In genomic region chr3:25463850-25464418, GRCh38 we compare ENCODE assay signal across 16 cellular contexts. TPM values are rescaled to one million over a fixed set of nuclear protein-coding genes. Genes with fewer than 3 reads are reported as not detected.
DNase-seq lines count a peak whose midpoint lies in the region; ATAC-seq and TF ChIP-seq lines count a peak whose summit lies in the region.
"Had no signal": no experiment of that assay in that cellular context is flagged by ENCODE, and none has a peak within 500 bp of the region (broad histone marks: within the 10 kb centered on the region; RNA-seq: fewer than 3 reads in every experiment).

No MANE protein-coding gene starts in this region.

- H3K36me3 ChIP-seq in MM.1S (replicated peaks; ENCODE audit: insufficient read depth, low read length) (no peaks in the 10 kb centered on the region), esophagus muscularis mucosa (peaks cover 0 to 11% (median 8%) of the 10 kb centered on the region in 4 donors), psoas muscle (ENCODE audit: insufficient read depth in 1 of 2, low read depth in 1 of 2) (no peaks in the 10 kb centered on the region)

- DNase-seq in MM.1S (peak; percentile 3), esophagus muscularis mucosa (ENCODE audit: extremely low spot score) (peak; percentile 29), iris pigment epithelial cell (ENCODE audit: low read depth) (peak; percentile 51), psoas muscle (no peak), GM10266 (ENCODE audit: extremely low spot score) (no peak)
- no peak for DNase-seq in stimulated activated effector memory CD8-positive, alpha-beta T cell treated with anti-CD3 and anti-CD28 coated beads, Interleukin-12 subunit alpha, Interleukin-12 subunit beta, amount 100 ng/mL, for 72 hours (ENCODE audit: low spot score in 2 of 2)
- DNase-seq: CD8-positive, alpha-beta T cell; COR-L47; DMS153; DMS79 treated with DMSO at 0.1 percent for 48 hours; EL had no signal

- no peak overlapping the region for H3K4me3 ChIP-seq in MM.1S (ENCODE audit: low read length)
- no peak overlapping the region for H3K4me3 ChIP-seq in esophagus muscularis mucosa
- H3K4me3 ChIP-seq in psoas muscle: no peak overlapping the region

- 46% methylated on average over 3 of the region's 3 CpGs for WGBS in esophagus muscularis mucosa
- WGBS in psoas muscle, 3 donors: 79 to 96% (median 85%) methylated on average over 3 of the region's 3 CpGs

- H3K4me1 Mint-ChIP-seq in stimulated activated effector memory CD8-positive, alpha-beta T cell treated with anti-CD3 and anti-CD28 coated beads, Interleukin-12 subunit alpha, Interleukin-12 subunit beta, amount 100 ng/mL, for 72 hours: peaks cover 5% of the 10 kb centered on the region

- H3K27ac Mint-ChIP-seq in stimulated activated effector memory CD8-positive, alpha-beta T cell treated with anti-CD3 and anti-CD28 coated beads, Interleukin-12 subunit alpha, Interleukin-12 subunit beta, amount 100 ng/mL, for 72 hours: no peak overlapping the region
- H3K27ac Mint-ChIP-seq: CD14-positive monocyte; CD8-positive, alpha-beta T cell; IgD-negative memory B cell had no signal

- H4K20me1 ChIP-seq in MM.1S (ENCODE audit: insufficient read depth, low read length): no peaks in the 10 kb centered on the region

- no peak for ATAC-seq in psoas muscle
- ATAC-seq in GM18519 (IDR thresholded peaks at IDR 0.05; ENCODE audit: low FRiP score, unreplicated experiment): no peak
- no peak for ATAC-seq in stimulated activated effector memory CD8-positive, alpha-beta T cell treated with anti-CD3 and anti-CD28 coated beads, Interleukin-12 subunit alpha, Interleukin-12 subunit beta, amount 100 ng/mL, for 72 hours
- ATAC-seq: CD8-positive, alpha-beta T cell; HCT116 had no signal

- H3K27me3 ChIP-seq in MM.1S (replicated peaks; ENCODE audit: insufficient read depth, low read length) (no peaks in the 10 kb centered on the region), esophagus muscularis mucosa (no peaks in the 10 kb centered on the region), psoas muscle (ENCODE audit: insufficient read depth in 3 of 3, low read length in 2 of 3) (no peaks in the 10 kb centered on the region)

- H3K79me2 ChIP-seq in MM.1S (ENCODE audit: low read length): no peaks in the 10 kb centered on the region

- H3K9me3 ChIP-seq in MM.1S (replicated peaks; ENCODE audit: insufficient read depth, low read length) (no peaks in the 10 kb centered on the region), esophagus muscularis mucosa (no peaks in the 10 kb centered on the region), psoas muscle (no peaks in the 10 kb centered on the region)

- H3K4me3 Mint-ChIP-seq in stimulated activated effector memory CD8-positive, alpha-beta T cell treated with anti-CD3 and anti-CD28 coated beads, Interleukin-12 subunit alpha, Interleukin-12 subunit beta, amount 100 ng/mL, for 72 hours: no peak overlapping the region
- H3K4me3 Mint-ChIP-seq: CD14-positive monocyte; CD8-positive, alpha-beta T cell; IgD-negative memory B cell had no signal

- H2AFZ ChIP-seq in MM.1S (ENCODE audit: low read length): no peak overlapping the region

- no peaks in the 10 kb centered on the region for H3K9me3 Mint-ChIP-seq in stimulated activated effector memory CD8-positive, alpha-beta T cell treated with anti-CD3 and anti-CD28 coated beads, Interleukin-12 subunit alpha, Interleukin-12 subunit beta, amount 100 ng/mL, for 72 hours
- H3K9me3 Mint-ChIP-seq: CD8-positive, alpha-beta T cell had no signal

- H3K36me3 Mint-ChIP-seq in stimulated activated effector memory CD8-positive, alpha-beta T cell treated with anti-CD3 and anti-CD28 coated beads, Interleukin-12 subunit alpha, Interleukin-12 subunit beta, amount 100 ng/mL, for 72 hours: no peaks in the 10 kb centered on the region
- H3K36me3 Mint-ChIP-seq: CD14-positive monocyte; CD8-positive, alpha-beta T cell had no signal

- H3K9me2 ChIP-seq in MM.1S (replicated peaks; ENCODE audit: insufficient read depth, low read length): no peaks in the 10 kb centered on the region

- TF ChIP-seq POLR2A in esophagus muscularis mucosa (IDR thresholded peaks at IDR 0.05; ENCODE audit: low read depth): no peak

- H3F3A ChIP-seq in MM.1S (ENCODE audit: insufficient read depth, low read length): peaks cover 19% of the 10 kb centered on the region

- H3K4me1 ChIP-seq in MM.1S (ENCODE audit: low read length) (peaks cover 29% of the 10 kb centered on the region), esophagus muscularis mucosa (peaks cover 34 to 77% (median 54%) of the 10 kb centered on the region in 4 donors), psoas muscle (peaks cover 33% of the 10 kb centered on the region)

- intact Hi-C loops in esophagus muscularis mucosa (cut with DNase I): no loop called here
- intact Hi-C loops in psoas muscle (cut with DNase I): no loop called here

- H3K9ac ChIP-seq in MM.1S (ENCODE audit: low read length): no peak overlapping the region

- H3K4me2 ChIP-seq in MM.1S (ENCODE audit: low read depth, low read length): no peak overlapping the region

- no peak for TF ChIP-seq EP300 in esophagus muscularis mucosa (IDR thresholded peaks at IDR 0.05)

- TF ChIP-seq CTCF in MM.1S (IDR thresholded peaks at IDR 0.05; ENCODE audit: low read length) (no peak), esophagus muscularis mucosa (IDR thresholded peaks at IDR 0.05) (no peak), psoas muscle (IDR thresholded peaks at IDR 0.05) (no peak), GM10266 (IDR thresholded peaks at IDR 0.05; ENCODE audit: control insufficient read depth, insufficient read depth, low read depth, missing control alignments) (no peak)

- no peak overlapping the region for H3K27ac ChIP-seq in MM.1S (ENCODE audit: low read length)
- H3K27ac ChIP-seq in esophagus muscularis mucosa (replicated peaks in 1 of 4): peak overlapping the region in 2 of 4 donors; percentile 53 to 69
- H3K27ac ChIP-seq in psoas muscle: peak overlapping the region; percentile 72
- H3K27ac ChIP-seq: HL-60 had no signal

RNA-seq across cellular contexts. Expression of gene RARB, which starts 35.9 kb away (rescaled TPM):
- total RNA-seq in esophagus muscularis mucosa (10 to 100 TPM; 29.2 to 51.9 (median 40.9) TPM), psoas muscle (1 to 10 TPM; 1.3 to 5.4 (median 1.9) TPM)
- 1 to 10 TPM; 1.1 to 2.0 (median 1.9) TPM for polyA plus RNA-seq in psoas muscle
- total RNA-seq: CD8-positive, alpha-beta T cell had no signal
- polyA plus RNA-seq: CD14-positive monocyte had no signal

Comparison
In these comparisons a context has a peak if more than half of its experiments do, and no peak if none do; other contexts are left out.
1. DNase-seq: peak in MM.1S (single experiment), esophagus muscularis mucosa (single experiment) and iris pigment epithelial cell (single experiment); none in psoas muscle (0 of 2), stimulated activated effector memory CD8-positive, alpha-beta T cell treated with anti-CD3 and anti-CD28 coated beads, Interleukin-12 subunit alpha, Interleukin-12 subunit beta, amount 100 ng/mL, for 72 hours (0 of 2) and GM10266 (single experiment).
2. RNA of gene RARB, which starts 35.9 kb away (total RNA-seq): 29.2 to 51.9 TPM in esophagus muscularis mucosa; 1.3 to 5.4 TPM in psoas muscle; every median in the first group is over 4 times any median in the second.